ENCODE assay signal across 1 cellular context in the genomic region with DNA sequence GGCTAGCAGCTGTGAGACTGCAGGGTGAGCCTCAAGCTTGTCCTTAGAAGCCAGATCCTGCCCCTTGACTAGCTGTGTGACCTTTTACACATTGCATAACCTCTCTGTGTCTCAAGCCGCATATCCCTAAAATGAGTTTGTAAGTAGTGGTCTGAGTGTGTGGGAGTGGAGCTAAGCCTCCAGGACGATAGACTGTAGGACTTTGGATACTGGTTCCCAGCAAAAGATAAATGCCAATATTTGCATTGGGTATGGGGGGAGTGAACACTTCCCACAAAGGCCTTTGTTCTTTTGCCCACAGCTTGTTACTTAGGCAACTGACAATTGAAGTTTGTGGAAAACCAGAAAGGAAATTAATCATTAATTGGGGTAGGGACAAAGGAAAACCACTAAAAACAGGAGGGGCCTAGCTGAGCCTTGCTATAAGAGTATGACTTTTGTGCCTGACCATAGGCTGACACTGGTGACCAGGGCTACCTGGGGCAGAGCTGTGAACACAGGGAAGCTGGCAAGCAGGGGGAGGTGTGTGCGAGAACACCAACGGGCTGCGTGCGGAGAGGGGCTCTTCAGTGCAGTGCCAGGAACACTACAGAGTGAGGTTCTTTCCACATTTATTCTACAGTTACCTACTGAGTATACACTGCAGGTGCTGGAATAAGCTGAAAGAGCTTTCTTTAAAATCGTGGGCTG.
TF ChIP-seq lines count a peak whose summit lies in the region.

No MANE protein-coding gene starts in this region.

TF ChIP-seq in HepG2, 621 proteins besides CTCF, POLR2A, EP300 and RAD21 (continued from another document and continues in another):
- TF ChIP-seq, protein P1, sequence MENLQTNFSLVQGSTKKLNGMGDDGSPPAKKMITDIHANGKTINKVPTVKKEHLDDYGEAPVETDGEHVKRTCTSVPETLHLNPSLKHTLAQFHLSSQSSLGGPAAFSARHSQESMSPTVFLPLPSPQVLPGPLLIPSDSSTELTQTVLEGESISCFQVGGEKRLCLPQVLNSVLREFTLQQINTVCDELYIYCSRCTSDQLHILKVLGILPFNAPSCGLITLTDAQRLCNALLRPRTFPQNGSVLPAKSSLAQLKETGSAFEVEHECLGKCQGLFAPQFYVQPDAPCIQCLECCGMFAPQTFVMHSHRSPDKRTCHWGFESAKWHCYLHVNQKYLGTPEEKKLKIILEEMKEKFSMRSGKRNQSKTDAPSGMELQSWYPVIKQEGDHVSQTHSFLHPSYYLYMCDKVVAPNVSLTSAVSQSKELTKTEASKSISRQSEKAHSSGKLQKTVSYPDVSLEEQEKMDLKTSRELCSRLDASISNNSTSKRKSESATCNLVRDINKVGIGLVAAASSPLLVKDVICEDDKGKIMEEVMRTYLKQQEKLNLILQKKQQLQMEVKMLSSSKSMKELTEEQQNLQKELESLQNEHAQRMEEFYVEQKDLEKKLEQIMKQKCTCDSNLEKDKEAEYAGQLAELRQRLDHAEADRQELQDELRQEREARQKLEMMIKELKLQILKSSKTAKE (CRISPR knock-in tag; IDR thresholded peaks at IDR 0.05; ENCODE audit: borderline replicate concordance), result peak; percentile 75; the same call in 1 of the 2 replicates
- TF ChIP-seq RELA (CRISPR knock-in tag; IDR thresholded peaks at IDR 0.05) (no peak), PRPF4 (IDR thresholded peaks at IDR 0.05; ENCODE audit: low read depth, low read length, poor library complexity, severe bottlenecking) (no peak), MIER2 (CRISPR knock-in tag; IDR thresholded peaks at IDR 0.05) (no peak), ZNF34 (CRISPR knock-in tag; IDR thresholded peaks at IDR 0.05; ENCODE audit: borderline replicate concordance) (peak; percentile 75; the same call in 1 of the 2 replicates), REXO4 (CRISPR knock-in tag; IDR thresholded peaks at IDR 0.05; ENCODE audit: borderline replicate concordance) (no peak), TGIF2 (CRISPR knock-in tag; IDR thresholded peaks at IDR 0.05) (no peak), CENPX (CRISPR knock-in tag; IDR thresholded peaks at IDR 0.05) (no peak), SMAD1 (CRISPR knock-in tag; IDR thresholded peaks at IDR 0.05; ENCODE audit: borderline replicate concordance, low read depth) (no peak; the same call in 1 of the 2 replicates), ZNF7 (CRISPR knock-in tag; IDR thresholded peaks at IDR 0.05) (no peak), SIX1 (CRISPR knock-in tag; IDR thresholded peaks at IDR 0.05; ENCODE audit: borderline replicate concordance) (peak; percentile 57; the same call in 1 of the 2 replicates), ISL2 (CRISPR knock-in tag; IDR thresholded peaks at IDR 0.05) (peak; percentile 93), MED1 (CRISPR knock-in tag; IDR thresholded peaks at IDR 0.05) (peak; percentile 81), SCMH1 (CRISPR knock-in tag; IDR thresholded peaks at IDR 0.05; ENCODE audit: borderline replicate concordance) (no peak), RFX1 (IDR thresholded peaks at IDR 0.05) (peak; percentile 88), ZNF460 (CRISPR knock-in tag; IDR thresholded peaks at IDR 0.05; ENCODE audit: borderline replicate concordance) (no peak; the same call in 1 of the 2 replicates), HDAC2 (CRISPR knock-in tag; IDR thresholded peaks at IDR 0.05) (peak; percentile 93), MYC (CRISPR knock-in tag; IDR thresholded peaks at IDR 0.05; ENCODE audit: borderline replicate concordance) (peak; percentile 18; the same call in 1 of the 2 replicates), ZNF709 (CRISPR knock-in tag; IDR thresholded peaks at IDR 0.05) (no peak), MED8 (CRISPR knock-in tag; IDR thresholded peaks at IDR 0.05; ENCODE audit: insufficient replicate concordance) (peak; percentile 38), TSC22D2 (CRISPR knock-in tag; IDR thresholded peaks at IDR 0.05; ENCODE audit: borderline replicate concordance) (no peak), ZNF776 (CRISPR knock-in tag; IDR thresholded peaks at IDR 0.05) (no peak), ZNF224 (CRISPR knock-in tag; IDR thresholded peaks at IDR 0.05) (no peak)
- TF ChIP-seq, protein P2, sequence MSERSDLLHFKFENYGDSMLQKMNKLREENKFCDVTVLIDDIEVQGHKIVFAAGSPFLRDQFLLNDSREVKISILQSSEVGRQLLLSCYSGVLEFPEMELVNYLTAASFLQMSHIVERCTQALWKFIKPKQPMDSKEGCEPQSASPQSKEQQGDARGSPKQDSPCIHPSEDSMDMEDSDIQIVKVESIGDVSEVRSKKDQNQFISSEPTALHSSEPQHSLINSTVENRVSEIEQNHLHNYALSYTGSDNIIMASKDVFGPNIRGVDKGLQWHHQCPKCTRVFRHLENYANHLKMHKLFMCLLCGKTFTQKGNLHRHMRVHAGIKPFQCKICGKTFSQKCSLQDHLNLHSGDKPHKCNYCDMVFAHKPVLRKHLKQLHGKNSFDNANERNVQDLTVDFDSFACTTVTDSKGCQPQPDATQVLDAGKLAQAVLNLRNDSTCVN (CRISPR knock-in tag; IDR thresholded peaks at IDR 0.05; ENCODE audit: borderline replicate concordance), result 0 out of 2 replicates have a peak, but pooled peaks have one; percentile 44
- TF ChIP-seq, protein P3, sequence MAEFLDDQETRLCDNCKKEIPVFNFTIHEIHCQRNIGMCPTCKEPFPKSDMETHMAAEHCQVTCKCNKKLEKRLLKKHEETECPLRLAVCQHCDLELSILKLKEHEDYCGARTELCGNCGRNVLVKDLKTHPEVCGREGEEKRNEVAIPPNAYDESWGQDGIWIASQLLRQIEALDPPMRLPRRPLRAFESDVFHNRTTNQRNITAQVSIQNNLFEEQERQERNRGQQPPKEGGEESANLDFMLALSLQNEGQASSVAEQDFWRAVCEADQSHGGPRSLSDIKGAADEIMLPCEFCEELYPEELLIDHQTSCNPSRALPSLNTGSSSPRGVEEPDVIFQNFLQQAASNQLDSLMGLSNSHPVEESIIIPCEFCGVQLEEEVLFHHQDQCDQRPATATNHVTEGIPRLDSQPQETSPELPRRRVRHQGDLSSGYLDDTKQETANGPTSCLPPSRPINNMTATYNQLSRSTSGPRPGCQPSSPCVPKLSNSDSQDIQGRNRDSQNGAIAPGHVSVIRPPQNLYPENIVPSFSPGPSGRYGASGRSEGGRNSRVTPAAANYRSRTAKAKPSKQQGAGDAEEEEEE (CRISPR knock-in tag; IDR thresholded peaks at IDR 0.05; ENCODE audit: borderline replicate concordance), result no peak
- TF ChIP-seq, protein P4, sequence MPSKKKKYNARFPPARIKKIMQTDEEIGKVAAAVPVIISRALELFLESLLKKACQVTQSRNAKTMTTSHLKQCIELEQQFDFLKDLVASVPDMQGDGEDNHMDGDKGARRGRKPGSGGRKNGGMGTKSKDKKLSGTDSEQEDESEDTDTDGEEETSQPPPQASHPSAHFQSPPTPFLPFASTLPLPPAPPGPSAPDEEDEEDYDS (CRISPR knock-in tag; IDR thresholded peaks at IDR 0.05), result peak; percentile 87
- TF ChIP-seq, protein P5, sequence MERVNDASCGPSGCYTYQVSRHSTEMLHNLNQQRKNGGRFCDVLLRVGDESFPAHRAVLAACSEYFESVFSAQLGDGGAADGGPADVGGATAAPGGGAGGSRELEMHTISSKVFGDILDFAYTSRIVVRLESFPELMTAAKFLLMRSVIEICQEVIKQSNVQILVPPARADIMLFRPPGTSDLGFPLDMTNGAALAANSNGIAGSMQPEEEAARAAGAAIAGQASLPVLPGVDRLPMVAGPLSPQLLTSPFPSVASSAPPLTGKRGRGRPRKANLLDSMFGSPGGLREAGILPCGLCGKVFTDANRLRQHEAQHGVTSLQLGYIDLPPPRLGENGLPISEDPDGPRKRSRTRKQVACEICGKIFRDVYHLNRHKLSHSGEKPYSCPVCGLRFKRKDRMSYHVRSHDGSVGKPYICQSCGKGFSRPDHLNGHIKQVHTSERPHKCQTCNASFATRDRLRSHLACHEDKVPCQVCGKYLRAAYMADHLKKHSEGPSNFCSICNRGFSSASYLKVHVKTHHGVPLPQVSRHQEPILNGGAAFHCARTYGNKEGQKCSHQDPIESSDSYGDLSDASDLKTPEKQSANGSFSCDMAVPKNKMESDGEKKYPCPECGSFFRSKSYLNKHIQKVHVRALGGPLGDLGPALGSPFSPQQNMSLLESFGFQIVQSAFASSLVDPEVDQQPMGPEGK (CRISPR knock-in tag; IDR thresholded peaks at IDR 0.05), result peak; percentile 99
- TF ChIP-seq, protein P6, sequence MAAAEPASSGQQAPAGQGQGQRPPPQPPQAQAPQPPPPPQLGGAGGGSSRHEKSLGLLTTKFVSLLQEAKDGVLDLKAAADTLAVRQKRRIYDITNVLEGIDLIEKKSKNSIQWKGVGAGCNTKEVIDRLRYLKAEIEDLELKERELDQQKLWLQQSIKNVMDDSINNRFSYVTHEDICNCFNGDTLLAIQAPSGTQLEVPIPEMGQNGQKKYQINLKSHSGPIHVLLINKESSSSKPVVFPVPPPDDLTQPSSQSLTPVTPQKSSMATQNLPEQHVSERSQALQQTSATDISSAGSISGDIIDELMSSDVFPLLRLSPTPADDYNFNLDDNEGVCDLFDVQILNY (CRISPR knock-in tag; conservative IDR thresholded peaks at IDR 0.05), result no peak
- TF ChIP-seq, protein P7, sequence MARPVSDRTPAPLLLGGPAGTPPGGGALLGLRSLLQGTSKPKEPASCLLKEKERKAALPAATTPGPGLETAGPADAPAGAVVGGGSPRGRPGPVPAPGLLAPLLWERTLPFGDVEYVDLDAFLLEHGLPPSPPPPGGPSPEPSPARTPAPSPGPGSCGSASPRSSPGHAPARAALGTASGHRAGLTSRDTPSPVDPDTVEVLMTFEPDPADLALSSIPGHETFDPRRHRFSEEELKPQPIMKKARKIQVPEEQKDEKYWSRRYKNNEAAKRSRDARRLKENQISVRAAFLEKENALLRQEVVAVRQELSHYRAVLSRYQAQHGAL (CRISPR knock-in tag; IDR thresholded peaks at IDR 0.05; ENCODE audit: not compliant biosample characterization), result no peak
- TF ChIP-seq, protein P8, sequence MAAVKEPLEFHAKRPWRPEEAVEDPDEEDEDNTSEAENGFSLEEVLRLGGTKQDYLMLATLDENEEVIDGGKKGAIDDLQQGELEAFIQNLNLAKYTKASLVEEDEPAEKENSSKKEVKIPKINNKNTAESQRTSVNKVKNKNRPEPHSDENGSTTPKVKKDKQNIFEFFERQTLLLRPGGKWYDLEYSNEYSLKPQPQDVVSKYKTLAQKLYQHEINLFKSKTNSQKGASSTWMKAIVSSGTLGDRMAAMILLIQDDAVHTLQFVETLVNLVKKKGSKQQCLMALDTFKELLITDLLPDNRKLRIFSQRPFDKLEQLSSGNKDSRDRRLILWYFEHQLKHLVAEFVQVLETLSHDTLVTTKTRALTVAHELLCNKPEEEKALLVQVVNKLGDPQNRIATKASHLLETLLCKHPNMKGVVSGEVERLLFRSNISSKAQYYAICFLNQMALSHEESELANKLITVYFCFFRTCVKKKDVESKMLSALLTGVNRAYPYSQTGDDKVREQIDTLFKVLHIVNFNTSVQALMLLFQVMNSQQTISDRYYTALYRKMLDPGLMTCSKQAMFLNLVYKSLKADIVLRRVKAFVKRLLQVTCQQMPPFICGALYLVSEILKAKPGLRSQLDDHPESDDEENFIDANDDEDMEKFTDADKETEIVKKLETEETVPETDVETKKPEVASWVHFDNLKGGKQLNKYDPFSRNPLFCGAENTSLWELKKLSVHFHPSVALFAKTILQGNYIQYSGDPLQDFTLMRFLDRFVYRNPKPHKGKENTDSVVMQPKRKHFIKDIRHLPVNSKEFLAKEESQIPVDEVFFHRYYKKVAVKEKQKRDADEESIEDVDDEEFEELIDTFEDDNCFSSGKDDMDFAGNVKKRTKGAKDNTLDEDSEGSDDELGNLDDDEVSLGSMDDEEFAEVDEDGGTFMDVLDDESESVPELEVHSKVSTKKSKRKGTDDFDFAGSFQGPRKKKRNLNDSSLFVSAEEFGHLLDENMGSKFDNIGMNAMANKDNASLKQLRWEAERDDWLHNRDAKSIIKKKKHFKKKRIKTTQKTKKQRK (IDR thresholded peaks at IDR 0.05; ENCODE audit: low read length), result no peak
- TF ChIP-seq, protein P9, sequence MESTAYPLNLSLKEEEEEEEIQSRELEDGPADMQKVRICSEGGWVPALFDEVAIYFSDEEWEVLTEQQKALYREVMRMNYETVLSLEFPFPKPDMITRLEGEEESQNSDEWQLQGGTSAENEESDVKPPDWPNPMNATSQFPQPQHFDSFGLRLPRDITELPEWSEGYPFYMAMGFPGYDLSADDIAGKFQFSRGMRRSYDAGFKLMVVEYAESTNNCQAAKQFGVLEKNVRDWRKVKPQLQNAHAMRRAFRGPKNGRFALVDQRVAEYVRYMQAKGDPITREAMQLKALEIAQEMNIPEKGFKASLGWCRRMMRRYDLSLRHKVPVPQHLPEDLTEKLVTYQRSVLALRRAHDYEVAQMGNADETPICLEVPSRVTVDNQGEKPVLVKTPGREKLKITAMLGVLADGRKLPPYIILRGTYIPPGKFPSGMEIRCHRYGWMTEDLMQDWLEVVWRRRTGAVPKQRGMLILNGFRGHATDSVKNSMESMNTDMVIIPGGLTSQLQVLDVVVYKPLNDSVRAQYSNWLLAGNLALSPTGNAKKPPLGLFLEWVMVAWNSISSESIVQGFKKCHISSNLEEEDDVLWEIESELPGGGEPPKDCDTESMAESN (CRISPR knock-in tag; conservative IDR thresholded peaks at IDR 0.05), result no peak
